Comparison of ENCODE assay signal across 1 cellular context in genomic region chr1:181089777-181090505, GRCh38.
TF ChIP-seq lines count a peak whose summit lies in the region.

No MANE protein-coding gene starts in this region.

TF ChIP-seq in HepG2, 621 proteins besides CTCF, POLR2A, EP300 and RAD21 (continued from another document):
- 0 out of 2 replicates have a peak, but pooled peaks have one; percentile 54 for TF ChIP-seq ERF (CRISPR knock-in tag; IDR thresholded peaks at IDR 0.05)
- TF ChIP-seq MEF2D (CRISPR knock-in tag; IDR thresholded peaks at IDR 0.05): no peak
- peak; percentile 69; the same call in 1 of the 2 replicates for TF ChIP-seq KDM2A (CRISPR knock-in tag; IDR thresholded peaks at IDR 0.05; ENCODE audit: borderline replicate concordance, low read depth)
- TF ChIP-seq SP5 (CRISPR knock-in tag; IDR thresholded peaks at IDR 0.05; ENCODE audit: borderline replicate concordance, low read depth): peak; percentile 66; the same call in 1 of the 2 replicates
- TF ChIP-seq RARA (CRISPR knock-in tag; IDR thresholded peaks at IDR 0.05): peak; percentile 26; the same call in 1 of the 2 replicates
- TF ChIP-seq, protein P1, sequence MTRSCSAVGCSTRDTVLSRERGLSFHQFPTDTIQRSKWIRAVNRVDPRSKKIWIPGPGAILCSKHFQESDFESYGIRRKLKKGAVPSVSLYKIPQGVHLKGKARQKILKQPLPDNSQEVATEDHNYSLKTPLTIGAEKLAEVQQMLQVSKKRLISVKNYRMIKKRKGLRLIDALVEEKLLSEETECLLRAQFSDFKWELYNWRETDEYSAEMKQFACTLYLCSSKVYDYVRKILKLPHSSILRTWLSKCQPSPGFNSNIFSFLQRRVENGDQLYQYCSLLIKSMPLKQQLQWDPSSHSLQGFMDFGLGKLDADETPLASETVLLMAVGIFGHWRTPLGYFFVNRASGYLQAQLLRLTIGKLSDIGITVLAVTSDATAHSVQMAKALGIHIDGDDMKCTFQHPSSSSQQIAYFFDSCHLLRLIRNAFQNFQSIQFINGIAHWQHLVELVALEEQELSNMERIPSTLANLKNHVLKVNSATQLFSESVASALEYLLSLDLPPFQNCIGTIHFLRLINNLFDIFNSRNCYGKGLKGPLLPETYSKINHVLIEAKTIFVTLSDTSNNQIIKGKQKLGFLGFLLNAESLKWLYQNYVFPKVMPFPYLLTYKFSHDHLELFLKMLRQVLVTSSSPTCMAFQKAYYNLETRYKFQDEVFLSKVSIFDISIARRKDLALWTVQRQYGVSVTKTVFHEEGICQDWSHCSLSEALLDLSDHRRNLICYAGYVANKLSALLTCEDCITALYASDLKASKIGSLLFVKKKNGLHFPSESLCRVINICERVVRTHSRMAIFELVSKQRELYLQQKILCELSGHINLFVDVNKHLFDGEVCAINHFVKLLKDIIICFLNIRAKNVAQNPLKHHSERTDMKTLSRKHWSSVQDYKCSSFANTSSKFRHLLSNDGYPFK (CRISPR knock-in tag; IDR thresholded peaks at IDR 0.05; ENCODE audit: borderline replicate concordance): peak; percentile 49; the same call in 1 of the 2 replicates
- no peak for TF ChIP-seq CC2D1A (CRISPR knock-in tag; IDR thresholded peaks at IDR 0.05)
- peak; percentile 61; the same call in 1 of the 2 replicates for TF ChIP-seq ZNF292 (CRISPR knock-in tag; IDR thresholded peaks at IDR 0.05; ENCODE audit: borderline replicate concordance, low read depth)
- TF ChIP-seq ZFP91 (CRISPR knock-in tag; IDR thresholded peaks at IDR 0.05; ENCODE audit: borderline replicate concordance): peak; percentile 82; the same call in 1 of the 2 replicates
- TF ChIP-seq ZBTB49 (CRISPR knock-in tag; IDR thresholded peaks at IDR 0.05; ENCODE audit: borderline replicate concordance): peak; percentile 49; the same call in 1 of the 2 replicates
- TF ChIP-seq ZNF687 (CRISPR knock-in tag; IDR thresholded peaks at IDR 0.05): peak; percentile 83
- TF ChIP-seq ATM (IDR thresholded peaks at IDR 0.05; ENCODE audit: borderline replicate concordance): no peak
- TF ChIP-seq HMGXB4 (CRISPR knock-in tag; IDR thresholded peaks at IDR 0.05; ENCODE audit: borderline replicate concordance in 1 of 2, low read depth in 1 of 2): peak in 1 of 2 experiments; percentile 62; a peak in 2 of 4 replicates
- peak; percentile 89 for TF ChIP-seq ZNF263 (CRISPR knock-in tag; IDR thresholded peaks at IDR 0.05)
- TF ChIP-seq, protein P2, sequence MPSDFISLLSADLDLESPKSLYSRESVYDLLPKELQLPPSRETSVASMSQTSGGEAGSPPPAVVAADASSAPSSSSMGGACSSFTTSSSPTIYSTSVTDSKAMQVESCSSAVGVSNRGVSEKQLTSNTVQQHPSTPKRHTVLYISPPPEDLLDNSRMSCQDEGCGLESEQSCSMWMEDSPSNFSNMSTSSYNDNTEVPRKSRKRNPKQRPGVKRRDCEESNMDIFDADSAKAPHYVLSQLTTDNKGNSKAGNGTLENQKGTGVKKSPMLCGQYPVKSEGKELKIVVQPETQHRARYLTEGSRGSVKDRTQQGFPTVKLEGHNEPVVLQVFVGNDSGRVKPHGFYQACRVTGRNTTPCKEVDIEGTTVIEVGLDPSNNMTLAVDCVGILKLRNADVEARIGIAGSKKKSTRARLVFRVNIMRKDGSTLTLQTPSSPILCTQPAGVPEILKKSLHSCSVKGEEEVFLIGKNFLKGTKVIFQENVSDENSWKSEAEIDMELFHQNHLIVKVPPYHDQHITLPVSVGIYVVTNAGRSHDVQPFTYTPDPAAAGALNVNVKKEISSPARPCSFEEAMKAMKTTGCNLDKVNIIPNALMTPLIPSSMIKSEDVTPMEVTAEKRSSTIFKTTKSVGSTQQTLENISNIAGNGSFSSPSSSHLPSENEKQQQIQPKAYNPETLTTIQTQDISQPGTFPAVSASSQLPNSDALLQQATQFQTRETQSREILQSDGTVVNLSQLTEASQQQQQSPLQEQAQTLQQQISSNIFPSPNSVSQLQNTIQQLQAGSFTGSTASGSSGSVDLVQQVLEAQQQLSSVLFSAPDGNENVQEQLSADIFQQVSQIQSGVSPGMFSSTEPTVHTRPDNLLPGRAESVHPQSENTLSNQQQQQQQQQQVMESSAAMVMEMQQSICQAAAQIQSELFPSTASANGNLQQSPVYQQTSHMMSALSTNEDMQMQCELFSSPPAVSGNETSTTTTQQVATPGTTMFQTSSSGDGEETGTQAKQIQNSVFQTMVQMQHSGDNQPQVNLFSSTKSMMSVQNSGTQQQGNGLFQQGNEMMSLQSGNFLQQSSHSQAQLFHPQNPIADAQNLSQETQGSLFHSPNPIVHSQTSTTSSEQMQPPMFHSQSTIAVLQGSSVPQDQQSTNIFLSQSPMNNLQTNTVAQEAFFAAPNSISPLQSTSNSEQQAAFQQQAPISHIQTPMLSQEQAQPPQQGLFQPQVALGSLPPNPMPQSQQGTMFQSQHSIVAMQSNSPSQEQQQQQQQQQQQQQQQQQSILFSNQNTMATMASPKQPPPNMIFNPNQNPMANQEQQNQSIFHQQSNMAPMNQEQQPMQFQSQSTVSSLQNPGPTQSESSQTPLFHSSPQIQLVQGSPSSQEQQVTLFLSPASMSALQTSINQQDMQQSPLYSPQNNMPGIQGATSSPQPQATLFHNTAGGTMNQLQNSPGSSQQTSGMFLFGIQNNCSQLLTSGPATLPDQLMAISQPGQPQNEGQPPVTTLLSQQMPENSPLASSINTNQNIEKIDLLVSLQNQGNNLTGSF (CRISPR knock-in tag; IDR thresholded peaks at IDR 0.05): no peak
- TF ChIP-seq GABPA (IDR thresholded peaks at IDR 0.05; ENCODE audit: low read depth, low read length): no peak
- 0 out of 2 replicates have a peak, but pooled peaks have one; percentile 2 for TF ChIP-seq GABPA (CRISPR knock-in tag; IDR thresholded peaks at IDR 0.05; ENCODE audit: low read depth)
- peak; percentile 28; the same call in 1 of the 2 replicates for TF ChIP-seq ZNF350 (CRISPR knock-in tag; IDR thresholded peaks at IDR 0.05; ENCODE audit: borderline replicate concordance, low read depth)
- no peak for TF ChIP-seq SUZ12 (IDR thresholded peaks at IDR 0.05; ENCODE audit: low read depth, low read length)
